9 cellular contexts compared by ENCODE assay signal in genomic region chr7:47714669-47715607, GRCh38.
DNase-seq lines count a peak whose midpoint lies in the region; ATAC-seq and FAIRE-seq lines count a peak whose summit lies in the region.
"Had no signal": no experiment of that assay in that cellular context is flagged by ENCODE, and none has a peak within 500 bp of the region (broad histone marks: within the 10 kb centered on the region; RNA-seq: fewer than 3 reads in every experiment).

No MANE protein-coding gene starts in this region.

- peaks cover 15 to 32% (median 21%) of the 10 kb centered on the region in 3 donors for H3K4me1 Mint-ChIP-seq in IgD-negative memory B cell
- peaks cover 5% of the 10 kb centered on the region for H3K4me1 Mint-ChIP-seq in stimulated activated naive CD8-positive, alpha-beta T cell treated with anti-CD3 and anti-CD28 coated beads, Interleukin-15, amount 100 ng/mL, for 72 hours

- H3K36me3 Mint-ChIP-seq in IgD-negative memory B cell = no peaks in the 10 kb centered on the region

- H3K4me3 Mint-ChIP-seq in IgD-negative memory B cell = peak overlapping the region in 2 of 4 donors; percentile 63 to 69
- no peak overlapping the region for H3K4me3 Mint-ChIP-seq in stimulated activated naive CD8-positive, alpha-beta T cell treated with anti-CD3 and anti-CD28 coated beads, Interleukin-15, amount 100 ng/mL, for 72 hours

- peak; percentile 93 for FAIRE-seq in GM19239 (lab: Jason Lieb, UNC)

- no peaks in the 10 kb centered on the region for H3K27me3 Mint-ChIP-seq in IgD-negative memory B cell
- no peaks in the 10 kb centered on the region for H3K27me3 Mint-ChIP-seq in stimulated activated naive CD8-positive, alpha-beta T cell treated with anti-CD3 and anti-CD28 coated beads, Interleukin-15, amount 100 ng/mL, for 72 hours

- H3K9me3 Mint-ChIP-seq in IgD-negative memory B cell = no peaks in the 10 kb centered on the region
- H3K9me3 Mint-ChIP-seq in stimulated activated naive CD8-positive, alpha-beta T cell treated with anti-CD3 and anti-CD28 coated beads, Interleukin-15, amount 100 ng/mL, for 72 hours = no peaks in the 10 kb centered on the region

- peak overlapping the region; percentile 6 to 50 (median 17) for H3K27ac Mint-ChIP-seq in IgD-negative memory B cell
- H3K27ac Mint-ChIP-seq in stimulated activated naive CD8-positive, alpha-beta T cell treated with anti-CD3 and anti-CD28 coated beads, Interleukin-15, amount 100 ng/mL, for 72 hours = no peak overlapping the region

- DNase-seq in GM19239 (ENCODE audit: insufficient read length, low spot score) (peak; percentile 62), C1 segment of cervical spinal cord (lab: John Stamatoyannopoulos, UW) (no peak), activated T-cell treated with anti-CD3 and anti-CD28 coated beads for 4 hours (no peak), NCI-H1436 treated with DMSO at 0.1 percent for 48 hours (lab: John Stamatoyannopoulos, UW) (no peak)
- no peak for DNase-seq in stimulated activated naive CD8-positive, alpha-beta T cell treated with anti-CD3 and anti-CD28 coated beads, Interleukin-15, amount 100 ng/mL, for 72 hours
- DNase-seq: foreskin keratinocyte, upper lobe of right lung had no signal

- peak; percentile 96 for ATAC-seq in HG02840 (IDR thresholded peaks at IDR 0.05; ENCODE audit: low FRiP score, unreplicated experiment)
- peak; percentile 40 for ATAC-seq in stimulated activated naive CD8-positive, alpha-beta T cell treated with anti-CD3 and anti-CD28 coated beads, Interleukin-15, amount 100 ng/mL, for 72 hours
- ATAC-seq: foreskin keratinocyte, upper lobe of right lung had no signal

Comparison
In these comparisons a context has a peak if more than half of its experiments do, and no peak if none do; other contexts are left out.
1. H3K27ac Mint-ChIP-seq: peak in IgD-negative memory B cell (3 of 3); none in stimulated activated naive CD8-positive, alpha-beta T cell treated with anti-CD3 and anti-CD28 coated beads, Interleukin-15, amount 100 ng/mL, for 72 hours (0 of 2).